ENCODE assay signal across 1 cellular context in the genomic region with DNA sequence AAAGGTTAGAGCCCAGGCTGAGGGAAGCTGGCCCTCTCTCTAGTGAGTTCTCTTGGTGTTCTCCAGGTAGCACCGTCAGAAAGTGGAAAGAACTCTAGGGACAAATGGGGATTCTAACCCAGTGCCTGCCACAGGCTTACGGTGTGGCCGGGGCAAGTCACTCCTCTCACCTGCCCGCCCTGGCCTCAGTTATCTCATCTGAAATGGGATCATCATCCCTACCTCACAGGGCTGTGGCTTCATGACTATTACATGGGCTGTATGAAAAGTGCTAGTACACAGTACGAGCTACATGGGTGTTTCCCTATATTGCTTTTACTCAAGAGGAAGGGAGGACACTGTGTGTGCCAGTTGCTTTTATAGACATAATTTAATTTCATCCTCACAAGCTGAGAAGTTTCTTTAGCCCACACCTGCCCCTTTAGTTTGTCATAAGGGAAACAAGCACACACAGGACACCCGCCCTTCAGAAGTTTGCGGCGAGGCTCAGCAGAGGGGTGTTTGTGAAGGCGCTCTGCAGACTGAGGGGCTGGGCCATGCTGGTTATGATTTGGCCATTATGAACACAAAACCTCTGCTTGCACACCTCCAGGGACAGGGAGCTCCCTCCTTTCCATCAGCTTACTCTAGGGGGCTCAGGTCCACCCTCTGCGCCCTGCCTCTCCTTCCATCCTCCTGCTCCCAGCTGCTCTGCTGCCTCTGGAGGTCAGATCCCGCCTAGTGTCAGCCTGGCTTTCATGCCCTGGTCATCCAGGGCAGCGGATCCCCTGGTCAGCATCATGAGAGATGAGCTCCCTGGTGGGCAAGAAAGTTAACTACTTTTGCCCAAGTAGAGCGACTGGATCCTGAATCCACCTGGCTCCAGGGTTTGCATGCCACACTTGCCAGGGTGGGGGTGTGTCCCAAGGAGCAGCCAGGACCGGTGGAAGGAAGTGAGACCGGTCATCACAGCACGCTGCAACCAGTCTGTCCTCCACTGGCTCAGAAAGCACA.
TF ChIP-seq lines count a peak whose summit lies in the region.

No MANE protein-coding gene starts in this region.

TF ChIP-seq in K562, 482 proteins besides CTCF, POLR2A, EP300 and RAD21:
- TF ChIP-seq, protein P1, sequence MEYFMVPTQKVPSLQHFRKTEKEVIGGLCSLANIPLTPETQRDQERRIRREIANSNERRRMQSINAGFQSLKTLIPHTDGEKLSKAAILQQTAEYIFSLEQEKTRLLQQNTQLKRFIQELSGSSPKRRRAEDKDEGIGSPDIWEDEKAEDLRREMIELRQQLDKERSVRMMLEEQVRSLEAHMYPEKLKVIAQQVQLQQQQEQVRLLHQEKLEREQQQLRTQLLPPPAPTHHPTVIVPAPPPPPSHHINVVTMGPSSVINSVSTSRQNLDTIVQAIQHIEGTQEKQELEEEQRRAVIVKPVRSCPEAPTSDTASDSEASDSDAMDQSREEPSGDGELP (CRISPR knock-in tag; IDR thresholded peaks at IDR 0.05; ENCODE audit: borderline replicate concordance) = 0 out of 2 replicates have a peak, but pooled peaks have one; percentile 10
- TF ChIP-seq ZNF696 (CRISPR knock-in tag; conservative IDR thresholded peaks at IDR 0.05) (no peak), SUPT5H (IDR thresholded peaks at IDR 0.05) (no peak)
